In genomic region chr19:46346821-46347571, GRCh38 we compare ENCODE assay signal across 2 cellular contexts.
TF ChIP-seq lines count a peak whose summit lies in the region.

PPP5C (plus strand) TSS chr19:46347087; CDS start chr19:46347097, 10 bp downstream.

TF ChIP-seq in HEK293, 187 proteins besides CTCF, POLR2A, EP300 and RAD21 (continued from another document and continues in another):
- peak; percentile 64; the same call in 1 of the 2 replicates for TF ChIP-seq HIC1 (tag by site-specific recombination; IDR thresholded peaks at IDR 0.05)
- no peak; the same call in 1 of the 2 replicates for TF ChIP-seq KLF9 (tag by site-specific recombination; IDR thresholded peaks at IDR 0.05; ENCODE audit: low read depth)
- TF ChIP-seq ZNF394 (tag by site-specific recombination; IDR thresholded peaks at IDR 0.05; ENCODE audit: borderline replicate concordance) = no peak; the same call in 1 of the 2 replicates
- TF ChIP-seq, protein P1, sequence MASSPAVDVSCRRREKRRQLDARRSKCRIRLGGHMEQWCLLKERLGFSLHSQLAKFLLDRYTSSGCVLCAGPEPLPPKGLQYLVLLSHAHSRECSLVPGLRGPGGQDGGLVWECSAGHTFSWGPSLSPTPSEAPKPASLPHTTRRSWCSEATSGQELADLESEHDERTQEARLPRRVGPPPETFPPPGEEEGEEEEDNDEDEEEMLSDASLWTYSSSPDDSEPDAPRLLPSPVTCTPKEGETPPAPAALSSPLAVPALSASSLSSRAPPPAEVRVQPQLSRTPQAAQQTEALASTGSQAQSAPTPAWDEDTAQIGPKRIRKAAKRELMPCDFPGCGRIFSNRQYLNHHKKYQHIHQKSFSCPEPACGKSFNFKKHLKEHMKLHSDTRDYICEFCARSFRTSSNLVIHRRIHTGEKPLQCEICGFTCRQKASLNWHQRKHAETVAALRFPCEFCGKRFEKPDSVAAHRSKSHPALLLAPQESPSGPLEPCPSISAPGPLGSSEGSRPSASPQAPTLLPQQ (tag by site-specific recombination; IDR thresholded peaks at IDR 0.05) = 0 out of 2 replicates have a peak, but pooled peaks have one; percentile 66
- peak; percentile 86 for TF ChIP-seq ZNF580 (tag by site-specific recombination; IDR thresholded peaks at IDR 0.05)
- TF ChIP-seq ZNF596 (tag by site-specific recombination; IDR thresholded peaks at IDR 0.05) = no peak
- no peak for TF ChIP-seq SCRT1 (tag by site-specific recombination; IDR thresholded peaks at IDR 0.05; ENCODE audit: borderline replicate concordance)
- TF ChIP-seq ZSCAN30 (tag by site-specific recombination; IDR thresholded peaks at IDR 0.05) = 0 out of 2 replicates have a peak, but pooled peaks have one; percentile 26
- no peak for TF ChIP-seq ZNF221 (tag by site-specific recombination; IDR thresholded peaks at IDR 0.05; ENCODE audit: borderline replicate concordance)
- TF ChIP-seq ZNF561 (tag by site-specific recombination; IDR thresholded peaks at IDR 0.05; ENCODE audit: borderline replicate concordance) = no peak
- TF ChIP-seq ZNF18 (tag by site-specific recombination; IDR thresholded peaks at IDR 0.05) = no peak
- TF ChIP-seq ZNF555 (tag by site-specific recombination; conservative IDR thresholded peaks at IDR 0.05) = no peak
- TF ChIP-seq ZNF350 (tag by site-specific recombination; IDR thresholded peaks at IDR 0.05) = no peak
- TF ChIP-seq HOXD13 (CRISPR knock-in tag; IDR thresholded peaks at IDR 0.05; ENCODE audit: borderline replicate concordance) = no peak
- TF ChIP-seq ZNF146 (tag by site-specific recombination; IDR thresholded peaks at IDR 0.05) = no peak
- TF ChIP-seq ZBTB1 (tag by site-specific recombination; IDR thresholded peaks at IDR 0.05) = 0 out of 2 replicates have a peak, but pooled peaks have one; percentile 22
- TF ChIP-seq, protein P2, sequence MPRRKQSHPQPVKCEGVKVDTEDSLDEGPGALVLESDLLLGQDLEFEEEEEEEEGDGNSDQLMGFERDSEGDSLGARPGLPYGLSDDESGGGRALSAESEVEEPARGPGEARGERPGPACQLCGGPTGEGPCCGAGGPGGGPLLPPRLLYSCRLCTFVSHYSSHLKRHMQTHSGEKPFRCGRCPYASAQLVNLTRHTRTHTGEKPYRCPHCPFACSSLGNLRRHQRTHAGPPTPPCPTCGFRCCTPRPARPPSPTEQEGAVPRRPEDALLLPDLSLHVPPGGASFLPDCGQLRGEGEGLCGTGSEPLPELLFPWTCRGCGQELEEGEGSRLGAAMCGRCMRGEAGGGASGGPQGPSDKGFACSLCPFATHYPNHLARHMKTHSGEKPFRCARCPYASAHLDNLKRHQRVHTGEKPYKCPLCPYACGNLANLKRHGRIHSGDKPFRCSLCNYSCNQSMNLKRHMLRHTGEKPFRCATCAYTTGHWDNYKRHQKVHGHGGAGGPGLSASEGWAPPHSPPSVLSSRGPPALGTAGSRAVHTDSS (tag by site-specific recombination; IDR thresholded peaks at IDR 0.05) = peak; percentile 18; the same call in 1 of the 2 replicates
- no peak for TF ChIP-seq MZF1 (tag by site-specific recombination; IDR thresholded peaks at IDR 0.05; ENCODE audit: borderline replicate concordance)
- TF ChIP-seq ZNF10 (tag by site-specific recombination; IDR thresholded peaks at IDR 0.05) = no peak
- TF ChIP-seq MEIS1 (CRISPR knock-in tag; IDR thresholded peaks at IDR 0.05; ENCODE audit: borderline replicate concordance) = peak; percentile 84
- no peak for TF ChIP-seq ZNF341 (tag by site-specific recombination; IDR thresholded peaks at IDR 0.05; ENCODE audit: low read depth)
- peak; percentile 68; the same call in 1 of the 2 replicates for TF ChIP-seq ZFP69B (tag by site-specific recombination; IDR thresholded peaks at IDR 0.05)
- no peak for TF ChIP-seq RBAK (tag by site-specific recombination; IDR thresholded peaks at IDR 0.05)
- TF ChIP-seq GLIS1 (tag by site-specific recombination; IDR thresholded peaks at IDR 0.05) = peak; percentile 32
- no peak for TF ChIP-seq ZNF621 (tag by site-specific recombination; IDR thresholded peaks at IDR 0.05)
- no peak for TF ChIP-seq GLI2 (tag by site-specific recombination; IDR thresholded peaks at IDR 0.05; ENCODE audit: borderline replicate concordance, low read depth)
- TF ChIP-seq ZBTB8A (tag by site-specific recombination; IDR thresholded peaks at IDR 0.05) = peak; percentile 69
- no peak for TF ChIP-seq ZNF121 (tag by site-specific recombination; IDR thresholded peaks at IDR 0.05)
- TF ChIP-seq ZNF266 (tag by site-specific recombination; IDR thresholded peaks at IDR 0.05; ENCODE audit: low read depth) = no peak

TF ChIP-seq in SK-N-SH, 30 proteins besides CTCF, POLR2A, EP300 and RAD21 (continued from another document):
- peak; percentile 56; the same call in 1 of the 2 replicates for TF ChIP-seq MXI1 (IDR thresholded peaks at IDR 0.05; ENCODE audit: low read depth, low read length)
TF ChIP-seq in SK-N-SH: peak in this region for 9.
